ENCODE assay signal across 28 cellular contexts in the genomic region with DNA sequence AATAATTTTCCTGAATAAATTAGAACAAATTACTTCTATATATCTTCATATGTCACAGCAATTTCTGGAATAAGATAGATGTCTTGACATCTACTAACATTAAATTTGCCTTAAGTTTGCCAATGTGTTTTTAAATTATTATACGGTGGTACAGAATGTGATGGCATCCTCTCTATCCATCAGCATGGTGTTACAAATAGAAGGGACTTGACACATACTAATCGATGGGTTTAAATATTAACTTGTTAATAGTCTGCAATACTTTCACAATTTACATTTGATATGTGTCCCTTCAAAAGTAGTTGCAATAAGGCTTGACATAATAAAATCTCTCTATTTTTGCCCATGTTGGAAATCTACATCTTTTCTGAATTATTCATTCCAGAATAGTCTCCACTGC.
"Had no signal": no experiment of that assay in that cellular context is flagged by ENCODE, and none has a peak within 500 bp of the region (broad histone marks: within the 10 kb centered on the region; RNA-seq: fewer than 3 reads in every experiment).

No MANE protein-coding gene starts in this region.

- H3K36me3 ChIP-seq: colonic mucosa, esophagus muscularis mucosa, esophagus squamous epithelium, gastrocnemius medialis, gastroesophageal sphincter, heart left ventricle, heart right ventricle had no signal

- H3K27ac ChIP-seq: colonic mucosa, coronary artery, dorsolateral prefrontal cortex, epithelial cell of prostate, esophagus muscularis mucosa, esophagus squamous epithelium, foreskin keratinocyte, gastrocnemius medialis, gastroesophageal sphincter, heart left ventricle, heart right ventricle had no signal

- H3K9me3 Mint-ChIP-seq: dendritic cell treated with granulocyte-macrophage colony-stimulating factor and Interleukin-4, amounts not matched to agents 40 ng/mL and 50 ng/mL, for 4 days; effector memory CD8-positive, alpha-beta T cell had no signal

- H3K27ac Mint-ChIP-seq: dendritic cell treated with granulocyte-macrophage colony-stimulating factor and Interleukin-4, amounts not matched to agents 40 ng/mL and 50 ng/mL, for 4 days; effector memory CD8-positive, alpha-beta T cell; endodermal cell had no signal

- H3K27me3 ChIP-seq: colonic mucosa, dorsolateral prefrontal cortex, esophagus muscularis mucosa, esophagus squamous epithelium, foreskin keratinocyte, gastrocnemius medialis, gastroesophageal sphincter, heart left ventricle, heart right ventricle had no signal

- DNase-seq: colonic mucosa; cortex of kidney; dermis blood vessel endothelial cell; dorsolateral prefrontal cortex; effector CD4-positive, alpha-beta T cell; effector CD8-positive, alpha-beta T cell; effector memory CD4-positive, alpha-beta T cell; effector memory CD8-positive, alpha-beta T cell; endodermal cell; erythroblast; esophagus squamous epithelium; foreskin fibroblast; foreskin keratinocyte; foreskin melanocyte; gastrocnemius medialis; glutamatergic neuron; head of caudate nucleus; heart left ventricle; heart right ventricle had no signal

- H3K9me3 ChIP-seq: colonic mucosa, esophagus muscularis mucosa, esophagus squamous epithelium, gastrocnemius medialis, gastroesophageal sphincter had no signal

- H3K27me3 Mint-ChIP-seq: dendritic cell treated with granulocyte-macrophage colony-stimulating factor and Interleukin-4, amounts not matched to agents 40 ng/mL and 50 ng/mL, for 4 days; effector memory CD8-positive, alpha-beta T cell had no signal

- FAIRE-seq: colon, endometrium, endothelial cell of umbilical vein had no signal

- H3K4me3 Mint-ChIP-seq: dendritic cell treated with granulocyte-macrophage colony-stimulating factor and Interleukin-4, amounts not matched to agents 40 ng/mL and 50 ng/mL, for 4 days; effector memory CD8-positive, alpha-beta T cell; endodermal cell had no signal

- ATAC-seq: effector memory CD8-positive, alpha-beta T cell; esophagus mucosa; foreskin keratinocyte; gastrocnemius medialis; gastroesophageal sphincter; heart left ventricle; heart right ventricle had no signal

- H3K4me1 Mint-ChIP-seq: endodermal cell had no signal

- H3K4me1 ChIP-seq: colonic mucosa, esophagus muscularis mucosa, esophagus squamous epithelium, foreskin keratinocyte, gastrocnemius medialis, gastroesophageal sphincter, heart left ventricle, heart right ventricle had no signal

- H3K4me3 ChIP-seq: colonic mucosa, coronary artery, dorsolateral prefrontal cortex, esophagus muscularis mucosa, esophagus squamous epithelium, gastrocnemius medialis, gastroesophageal sphincter, heart left ventricle, heart right ventricle had no signal
